Comparison of ENCODE assay signal across 1 cellular context in genomic region chr15:72939855-72940631, GRCh38.
TF ChIP-seq lines count a peak whose summit lies in the region.

No MANE protein-coding gene starts in this region.

TF ChIP-seq in GM23338, 12 proteins besides CTCF, POLR2A, EP300 and RAD21 (continued from another document):
- TF ChIP-seq REST (IDR thresholded peaks at IDR 0.05; ENCODE audit: unreplicated experiment) (no peak), EZH2 (IDR thresholded peaks at IDR 0.05; ENCODE audit: low read depth, unreplicated experiment) (no peak), EZH2phosphoT487 (IDR thresholded peaks at IDR 0.05; ENCODE audit: unreplicated experiment) (no peak)
TF ChIP-seq in GM23338: peak in this region for 0.
